ENCODE assay signal across 7 cellular contexts in genomic region chr10:123171616-123172015, GRCh38. TPM values are rescaled to one million over a fixed set of nuclear protein-coding genes. Genes with fewer than 3 reads are reported as not detected.
"Had no signal": no experiment of that assay in that cellular context is flagged by ENCODE, and none has a peak within 500 bp of the region (broad histone marks: within the 10 kb centered on the region; RNA-seq: fewer than 3 reads in every experiment).

No MANE protein-coding gene starts in this region.

RNA-seq across cellular contexts. Expression of gene HMX2, which starts 23.7 kb away (rescaled TPM):
- total RNA-seq: GM23248, H4, H7, HFFc6 had no signal
- polyA plus RNA-seq: GM23248 had no signal

RNA-seq across cellular contexts. Expression of gene HMX3, which starts 35.8 kb away (rescaled TPM):
- total RNA-seq: GM23248, H1, H7, H9, HFFc6 had no signal
- polyA plus RNA-seq: GM23248, GM23338 had no signal
